31 cellular contexts compared by ENCODE assay signal in genomic region chr19:1509589-1510441, GRCh38. TPM values are rescaled to one million over a fixed set of nuclear protein-coding genes. Genes with fewer than 3 reads are reported as not detected.
DNase-seq lines count a peak whose midpoint lies in the region; ATAC-seq, FAIRE-seq and TF ChIP-seq lines count a peak whose summit lies in the region.
"Had no signal": no experiment of that assay in that cellular context is flagged by ENCODE, and none has a peak within 500 bp of the region (broad histone marks: within the 10 kb centered on the region; RNA-seq: fewer than 3 reads in every experiment).

No MANE protein-coding gene starts in this region.

- H3K23ac ChIP-seq in H1 (ENCODE audit: insufficient read length): no peak overlapping the region

- no peaks in the 10 kb centered on the region for H3K9me3 Mint-ChIP-seq in nephron
- H3K9me3 Mint-ChIP-seq: activated naive CD8-positive, alpha-beta T cell treated with anti-CD3 and anti-CD28 coated beads, Interleukin-2, amount 50 U/mL, for 24 hours; T-helper 1 cell treated with Interleukin-12 subunit alpha and Interleukin-12 subunit beta and Interleukin-4 antibody, amounts not matched to agents 30 μg/mL and 1 μg/mL, for 36 hours had no signal

- BruUV-seq in A673 (replicated peaks; lab: Mats Ljungman, UMichigan) (no TSS peak), HCT116 (replicated peaks; lab: Mats Ljungman, UMichigan) (TSS peak; percentile 9)

- DNase-seq in A673 (ENCODE audit: low spot score) (peak; percentile 52), HCT116 (ENCODE audit: low read depth, low spot score) (no peak), H1 (ENCODE audit: low read depth in 1 of 2, low spot score in 2 of 2) (no peak), NCI-H1105 (lab: John Stamatoyannopoulos, UW) (no peak), NCI-H1417 treated with DMSO at 0.1 percent for 48 hours (lab: John Stamatoyannopoulos, UW) (no peak), stomach (no peak), superior temporal gyrus (ENCODE audit: extremely low spot score) (no peak)
- DNase-seq: ACHN; activated CD4-positive, alpha-beta T cell treated with anti-CD3 and anti-CD28 coated beads for 36 hours; activated CD8-positive, alpha-beta memory T cell treated with anti-CD3 and anti-CD28 coated beads for 24 hours; activated gamma-delta T cell treated with Interleukin-2 at 50 U/mL for 16 hours; activated naive CD8-positive, alpha-beta T cell treated with anti-CD3 and anti-CD28 coated beads, Interleukin-2, amount 50 U/mL, for 24 hours; activated T-cell treated with anti-CD3 and anti-CD28 coated beads, Interleukin-2, amount 50 U/mL, for 1 hour; body of pancreas; KBM-7; mesendoderm; MM.1S; naive B cell; NCI-H526; ovary; stimulated activated CD4-positive, alpha-beta T cell treated with anti-CD3 and anti-CD28 coated beads, Interleukin-4, amount 100 ng/mL, for 1 hour; stimulated activated naive B cell treated with anti-CD40 and anti-IgM and Interleukin-4, amounts not matched to agents 10 μg/mL and 1 μg/mL and 100 μg/mL, for 72 hours had no signal

- WGBS in H1 (ENCODE audit: extremely low coverage in 1 of 2, insufficient coverage in 1 of 2, insufficient read length in 1 of 2, insufficient replicate concordance in 2 of 2, low coverage in 1 of 2, low lambda C conversion rate in 2 of 2, missing lambda C conversion rate in 1 of 2), 2 experiments: 86% methylated on average over 11 of the region's 11 CpGs; no CpG with 5 or more reads in 1 of the 2 experiments
- 50 to 65% (median 63%) methylated on average over 9 to 11 of the region's 11 CpGs for WGBS in stomach, 5 donors

- H3K18ac ChIP-seq in H1 (ENCODE audit: extremely low read depth, low read length): no peak overlapping the region

- no peak overlapping the region for H2BK120ac ChIP-seq in H1 (replicated peaks; ENCODE audit: low read depth, low read length)

- H3K27me3 Mint-ChIP-seq in nephron (ENCODE audit: low read depth): peaks cover 36% of the 10 kb centered on the region
- H3K27me3 Mint-ChIP-seq: activated CD4-positive, alpha-beta T cell treated with anti-CD3 and anti-CD28 coated beads for 36 hours had no signal

- H2BK12ac ChIP-seq in H1 (ENCODE audit: low read depth, low read length): no peak overlapping the region; the same call in 1 of the 2 replicates

- H3K4me1 ChIP-seq in A673 (ENCODE audit: insufficient read depth, low read length, poor library complexity, severe bottlenecking): peaks cover 12% of the 10 kb centered on the region
- H3K4me1 ChIP-seq in HCT116 (ENCODE audit: control insufficient read depth in 1 of 2, insufficient read depth in 2 of 2, low read length in 2 of 2): peaks cover 30 to 69% of the 10 kb centered on the region in 2 experiments
- H3K4me1 ChIP-seq in H1 (replicated peaks in 1 of 4; ENCODE audit: control insufficient read depth in 3 of 4, insufficient read depth in 4 of 4, low read length in 3 of 4): peaks cover 0 to 3% (median 0%) of the 10 kb centered on the region in 4 experiments; a peak in 3 of 7 replicates
- peaks cover 12 to 42% (median 37%) of the 10 kb centered on the region in 4 donors for H3K4me1 ChIP-seq in stomach

- H3K36me3 ChIP-seq in A673 (ENCODE audit: insufficient read depth, low read length, poor library complexity, severe bottlenecking) (no peaks in the 10 kb centered on the region), HCT116 (ENCODE audit: control insufficient read depth in 1 of 2, insufficient read depth in 2 of 2, low read length in 2 of 2) (no peaks in the 10 kb centered on the region), H1 (ENCODE audit: control insufficient read depth in 2 of 4, insufficient read depth in 4 of 4, low read length in 3 of 4) (no peaks in the 10 kb centered on the region), stomach (no peaks in the 10 kb centered on the region)
- H3K36me3 ChIP-seq: ovary, SJSA1, thoracic aorta had no signal

- no peak overlapping the region for H3K56ac ChIP-seq in H1 (replicated peaks; ENCODE audit: insufficient read length, low read depth, low read length)

- H3K79me2 ChIP-seq in HCT116 (ENCODE audit: insufficient read depth, low read length): peaks cover 10% of the 10 kb centered on the region; the same call in 1 of the 2 replicates
- H3K79me2 ChIP-seq in H1 (ENCODE audit: control insufficient read depth in 1 of 2, insufficient read depth in 2 of 2, low read length in 2 of 2): no peaks in the 10 kb centered on the region

- H3K4ac ChIP-seq in H1 (replicated peaks; ENCODE audit: insufficient read length, low read depth, low read length): no peak overlapping the region

- H3K79me1 ChIP-seq in H1 (ENCODE audit: low read depth, low read length): no peaks in the 10 kb centered on the region

- H3K9me3 ChIP-seq in A673 (ENCODE audit: low read depth, low read length, poor library complexity, severe bottlenecking) (no peaks in the 10 kb centered on the region), HCT116 (ENCODE audit: control insufficient read depth in 1 of 2, insufficient read depth in 1 of 2, low read depth in 1 of 2, low read length in 2 of 2) (no peaks in the 10 kb centered on the region), H1 (ENCODE audit: insufficient read depth in 2 of 2, low read depth in 1 of 2, low read length in 1 of 2) (no peaks in the 10 kb centered on the region), stomach (peaks cover 0 to 5% (median 2%) of the 10 kb centered on the region in 4 donors)
- H3K9me3 ChIP-seq: body of pancreas, ovary, right atrium auricular region, thoracic aorta had no signal

- RAD21 ChIA-PET in HCT116 (lab: Charles Lee; ENCODE audit: low non-redundant PET in 1 of 2, low total read pairs in 2 of 2, uncharacterized antibody in 2 of 2, unreplicated experiment in 2 of 2): no interaction called here

- H3K4me3 ChIP-seq in A673 (ENCODE audit: low read depth, low read length, poor library complexity, severe bottlenecking) (no peak overlapping the region), HCT116 (replicated peaks in 1 of 2; ENCODE audit: low read depth in 1 of 2, low read length in 2 of 2) (no peak overlapping the region), H1 (ENCODE audit: extremely low read depth in 1 of 4, insufficient read depth in 2 of 4, low read depth in 3 of 4, low read length in 4 of 4) (no peak overlapping the region), stomach (no peak overlapping the region)
- H3K4me3 ChIP-seq: body of pancreas, ovary, right atrium auricular region, SJSA1, thoracic aorta had no signal

- CTCF ChIA-PET in A673 (lab: Charles Lee): no interaction called here
- CTCF ChIA-PET in HCT116 (lab: Charles Lee): interaction anchor here (1.1 kb wide), 1 partner anchor 17 kb away, joined by 3 read pairs; no protein-coding TSS in a partner anchor
- CTCF ChIA-PET in H1 (lab: Charles Lee; ENCODE audit: partially characterized antibody): interaction anchor here (0.6 to 1.4 kb wide), 3 partner anchors 17 to 258 kb away, joined by 3 read pairs; no protein-coding TSS in a partner anchor

- H3K9me2 ChIP-seq in HCT116 (ENCODE audit: insufficient read depth): no peaks in the 10 kb centered on the region

- H2AFZ ChIP-seq in HCT116 (ENCODE audit: low read depth, low read length, poor library complexity, severe bottlenecking) (no peak overlapping the region), H1 (ENCODE audit: low read length) (no peak overlapping the region)

- TF ChIP-seq EP300 in H1 (IDR thresholded peaks at IDR 0.05; ENCODE audit: borderline replicate concordance in 1 of 2, low read depth in 2 of 2, low read length in 2 of 2) (no peak), stomach (IDR thresholded peaks at IDR 0.05) (no peak)

- H2BK15ac ChIP-seq in H1 (ENCODE audit: low read length): no peak overlapping the region

- H4K20me1 ChIP-seq in HCT116 (ENCODE audit: insufficient read depth) (no peaks in the 10 kb centered on the region), H1 (replicated peaks in 1 of 2; ENCODE audit: control insufficient read depth in 1 of 2, insufficient read depth in 2 of 2, low read length in 2 of 2) (peaks cover 0 to 6% of the 10 kb centered on the region in 2 experiments)

- H3K23me2 ChIP-seq in H1 (ENCODE audit: low read depth, low read length): peaks cover 6% of the 10 kb centered on the region; the same call in 1 of the 2 replicates

- no peak for TF ChIP-seq POLR2A in HCT116 (IDR thresholded peaks at IDR 0.05; ENCODE audit: borderline replicate concordance, extremely low read depth, insufficient read depth, insufficient read length)
- no peak for TF ChIP-seq POLR2A in H1 (IDR thresholded peaks at IDR 0.05; ENCODE audit: control extremely low read depth in 1 of 2, low read depth in 2 of 2, low read length in 2 of 2)
- no peak for TF ChIP-seq POLR2A in stomach (IDR thresholded peaks at IDR 0.05)

- H4K91ac ChIP-seq in H1 (replicated peaks; ENCODE audit: insufficient read length, low read length): no peak overlapping the region

- H3K4me3 Mint-ChIP-seq in nephron: peak overlapping the region; percentile 37 to 65 (median 52)
- H3K4me3 Mint-ChIP-seq: activated CD4-positive, alpha-beta T cell treated with anti-CD3 and anti-CD28 coated beads for 36 hours; activated naive CD8-positive, alpha-beta T cell treated with anti-CD3 and anti-CD28 coated beads, Interleukin-2, amount 50 U/mL, for 24 hours; stimulated activated naive B cell treated with anti-CD40 and anti-IgM and Interleukin-4, amounts not matched to agents 10 μg/mL and 1 μg/mL and 100 μg/mL, for 72 hours; T-helper 1 cell treated with Interleukin-12 subunit alpha and Interleukin-12 subunit beta and Interleukin-4 antibody, amounts not matched to agents 30 μg/mL and 1 μg/mL, for 36 hours had no signal

- H3K9ac ChIP-seq in HCT116 (ENCODE audit: low read length): no peak overlapping the region
- no peak overlapping the region for H3K9ac ChIP-seq in H1 (replicated peaks in 1 of 4; ENCODE audit: extremely low read depth in 1 of 4, low read depth in 3 of 4, low read length in 3 of 4)

- no peak overlapping the region for H4K8ac ChIP-seq in H1 (ENCODE audit: extremely low read depth, insufficient read depth, low read length)

- ATAC-seq in HCT116: no peak
- ATAC-seq: activated CD4-positive, alpha-beta T cell treated with anti-CD3 and anti-CD28 coated beads for 36 hours; activated naive CD8-positive, alpha-beta T cell treated with anti-CD3 and anti-CD28 coated beads, Interleukin-2, amount 50 U/mL, for 24 hours; body of pancreas; Panc1; stimulated activated naive B cell treated with anti-CD40 and anti-IgM and Interleukin-4, amounts not matched to agents 10 μg/mL and 1 μg/mL and 100 μg/mL, for 72 hours had no signal

- H4K5ac ChIP-seq in H1 (ENCODE audit: insufficient read length, low read depth, low read length): no peak overlapping the region

- H2AK5ac ChIP-seq in H1 (ENCODE audit: low read depth, low read length): no peak overlapping the region; the same call in 1 of the 2 replicates

- peak overlapping the region; percentile 5; the same call in 1 of the 2 replicates for H2BK20ac ChIP-seq in H1 (ENCODE audit: low read length)

- no peak overlapping the region for H2BK5ac ChIP-seq in H1 (ENCODE audit: low read depth, low read length)

- intact Hi-C loops in A673 (cut with micrococcal nuclease; ENCODE audit: unreplicated experiment): no loop called here
- intact Hi-C loops in HCT116 (cut with micrococcal nuclease): no loop called here
- intact Hi-C loops in stomach (cut with DNase I; ENCODE audit: low total_unique reads): no loop called here

- H3K14ac ChIP-seq in H1 (ENCODE audit: insufficient read length): no peak overlapping the region

- no peaks in the 10 kb centered on the region for H3K36me3 Mint-ChIP-seq in nephron (ENCODE audit: low read depth)

- no peak for FAIRE-seq in H1 (lab: Jason Lieb, UNC)
- FAIRE-seq: colon, GM19239 had no signal

- POLR2A ChIA-PET in A673 (lab: Charles Lee; ENCODE audit: low non-redundant PET) (no interaction called here), HCT116 (lab: Charles Lee) (interaction anchor here (1.2 kb wide), 1 partner anchor 65 kb away, joined by 6 read pairs; no protein-coding TSS in a partner anchor), H1 (lab: Charles Lee; ENCODE audit: partially characterized antibody) (interaction anchor here (0.6 to 1.5 kb wide), 2 partner anchors 27 to 72 kb away, joined by 3 to 4 read pairs; no protein-coding TSS in a partner anchor)

- H3K27ac ChIP-seq in A673 (ENCODE audit: low read depth, low read length, poor library complexity, severe bottlenecking): no peak overlapping the region
- H3K27ac ChIP-seq in HCT116 (ENCODE audit: low read depth, low read length): peak overlapping the region; percentile 55
- H3K27ac ChIP-seq in H1 (ENCODE audit: low read depth, low read length): no peak overlapping the region
- peak overlapping the region in 1 of 5 donors; percentile 25 for H3K27ac ChIP-seq in stomach
- H3K27ac ChIP-seq: body of pancreas, ovary, right atrium auricular region, SJSA1 had no signal

- TF ChIP-seq RAD21 in HCT116 (IDR thresholded peaks at IDR 0.05; ENCODE audit: low read depth): no peak
- no peak for TF ChIP-seq RAD21 in H1 (IDR thresholded peaks at IDR 0.05 in 1 of 2, conservative IDR thresholded peaks at IDR 0.05 in 1 of 2; ENCODE audit: low read depth in 2 of 2, low read length in 2 of 2)

- peaks cover 26% of the 10 kb centered on the region for H3K4me1 Mint-ChIP-seq in nephron

- H3K27me3 ChIP-seq in A673 (replicated peaks; ENCODE audit: insufficient read depth, low read depth, low read length, poor library complexity): no peaks in the 10 kb centered on the region
- H3K27me3 ChIP-seq in HCT116 (ENCODE audit: insufficient read depth, low read length): no peaks in the 10 kb centered on the region
- peaks cover 0 to 8% (median 5%) of the 10 kb centered on the region in 4 experiments; a peak in 6 of 7 replicates for H3K27me3 ChIP-seq in H1 (replicated peaks in 1 of 4; ENCODE audit: control insufficient read depth in 3 of 4, extremely low read depth in 1 of 4, insufficient read depth in 3 of 4, low read length in 3 of 4)
- peaks cover 14 to 93% (median 33%) of the 10 kb centered on the region in 3 donors for H3K27me3 ChIP-seq in stomach
- H3K27me3 ChIP-seq: right atrium auricular region had no signal

- TF ChIP-seq CTCF in A673 (conservative IDR thresholded peaks at IDR 0.05; ENCODE audit: low read depth, low read length) (no peak), HCT116 (IDR thresholded peaks at IDR 0.05 in 2 of 3, conservative IDR thresholded peaks at IDR 0.05 in 1 of 3; ENCODE audit: borderline replicate concordance in 1 of 3, insufficient read depth in 1 of 3, low read depth in 2 of 3, low read length in 2 of 3) (no peak), H1 (IDR thresholded peaks at IDR 0.05; ENCODE audit: control extremely low read depth in 1 of 3, insufficient read depth in 1 of 3, low read depth in 1 of 3, low read length in 3 of 3) (no peak), nephron (IDR thresholded peaks at IDR 0.05; ENCODE audit: unreplicated experiment in 3 of 3) (no peak), stomach (IDR thresholded peaks at IDR 0.05) (no peak)

- H3K4me2 ChIP-seq in HCT116 (ENCODE audit: low read length) (no peak overlapping the region), H1 (ENCODE audit: insufficient read depth in 1 of 2, low read depth in 2 of 2, low read length in 2 of 2) (no peak overlapping the region)

- H3K27ac Mint-ChIP-seq in nephron: peak overlapping the region; percentile 65 to 89 (median 71)
- H3K27ac Mint-ChIP-seq: activated CD4-positive, alpha-beta T cell treated with anti-CD3 and anti-CD28 coated beads for 36 hours; activated naive CD8-positive, alpha-beta T cell treated with anti-CD3 and anti-CD28 coated beads, Interleukin-2, amount 50 U/mL, for 24 hours; stimulated activated naive B cell treated with anti-CD40 and anti-IgM and Interleukin-4, amounts not matched to agents 10 μg/mL and 1 μg/mL and 100 μg/mL, for 72 hours; T-helper 1 cell treated with Interleukin-12 subunit alpha and Interleukin-12 subunit beta and Interleukin-4 antibody, amounts not matched to agents 30 μg/mL and 1 μg/mL, for 36 hours had no signal

RNA-seq across cellular contexts. Expression of gene ADAMTSL5, which starts 3.0 kb away (rescaled TPM):
- 0.59 and 0.86 TPM in 2 replicates for total RNA-seq in A673 (2021)
- 24.0 TPM for total RNA-seq in HCT116 (2021; ENCODE audit: unreplicated experiment)
- 15.9 and 17.1 TPM in 2 replicates for polyA plus RNA-seq in HCT116 (2012)
- 0.99 and 1.4 TPM in 2 replicates for total RNA-seq in H1 (2021; fragmentation: NEBNext Ultra II Directional; extraction: Animal tissue kit (Norgen Biotek cat#: 25700))
- polyA plus RNA-seq in H1 (2011; rRNA removed): 0.82 and 2.6 TPM in 2 replicates
- polyA plus RNA-seq in H1 (2011; cell fraction: cytosol; rRNA removed): 1.0 TPM
- polyA plus RNA-seq in H1 (2011; cell fraction: nucleus; rRNA removed): 2.7 TPM
- polyA plus RNA-seq in H1 (2012, experiment 1 of 2): 0.42 to 0.86 TPM (median 0.67 TPM) in 4 replicates
- polyA plus RNA-seq in H1 (2012, experiment 2 of 2): 0.30 TPM
- polyA plus RNA-seq in H1 (2013, experiment 1 of 2): 0.26 TPM
- 0.42 TPM for polyA plus RNA-seq in H1 (2013, experiment 2 of 2)
- polyA minus RNA-seq in H1 (2011; rRNA and poly(A)+ RNA removed): 0.09 and 0.49 TPM in 2 replicates
- not detected for polyA minus RNA-seq in H1 (2011; cell fraction: cytosol; rRNA and poly(A)+ RNA removed)
- 0.40 TPM for polyA minus RNA-seq in H1 (2011; cell fraction: nucleus; rRNA and poly(A)+ RNA removed)
- 10 to 100 TPM in 1 of 5 donors, 1 to 10 TPM in 2, not detected in 2; 1.7 to 29.5 (median 1.8) TPM for total RNA-seq in stomach
- 1 to 10 TPM; 1.1 to 5.6 (median 1.4) TPM for polyA plus RNA-seq in stomach

RNA-seq across cellular contexts. Expression of gene PLK5, which starts 14.1 kb away (rescaled TPM):
- total RNA-seq in A673 (2021): not detected in 2 replicates
- total RNA-seq in HCT116 (2021; ENCODE audit: unreplicated experiment): not detected
- 0.04 TPM in 1 of 2 replicates, not detected in the other for polyA plus RNA-seq in HCT116 (2012)
- total RNA-seq in H1 (2021; fragmentation: NEBNext Ultra II Directional; extraction: Animal tissue kit (Norgen Biotek cat#: 25700)): 0.43 and 1.2 TPM in 2 replicates
- polyA plus RNA-seq in H1 (2011; rRNA removed): 0.45 and 0.82 TPM in 2 replicates
- polyA plus RNA-seq in H1 (2011; cell fraction: cytosol; rRNA removed): 0.69 TPM
- 4.9 TPM for polyA plus RNA-seq in H1 (2011; cell fraction: nucleus; rRNA removed)
- polyA plus RNA-seq in H1 (2012, experiment 1 of 2): 0.56 to 0.73 TPM (median 0.64 TPM) in 3 of 4 replicates, not detected in the other
- 0.29 TPM for polyA plus RNA-seq in H1 (2012, experiment 2 of 2)
- 0.81 TPM for polyA plus RNA-seq in H1 (2013, experiment 1 of 2)
- polyA plus RNA-seq in H1 (2013, experiment 2 of 2): 0.33 TPM
- 0.06 and 0.29 TPM in 2 replicates for polyA minus RNA-seq in H1 (2011; rRNA and poly(A)+ RNA removed)
- polyA minus RNA-seq in H1 (2011; cell fraction: cytosol; rRNA and poly(A)+ RNA removed): 0.66 TPM
- polyA minus RNA-seq in H1 (2011; cell fraction: nucleus; rRNA and poly(A)+ RNA removed): 1.5 TPM
- not detected for total RNA-seq in stomach
- polyA plus RNA-seq in stomach: under 1 TPM in 2 of 3 donors, not detected in 1; 0.12 to 0.80 TPM
- total RNA-seq: activated CD4-positive, alpha-beta T cell treated with anti-CD3 and anti-CD28 coated beads for 36 hours; body of pancreas; right atrium auricular region; SJSA1; thoracic aorta had no signal
- polyA plus RNA-seq: BJ had no signal

RNA-seq across cellular contexts. Expression of gene REEP6, which starts 18.8 kb away (rescaled TPM):
- 4.7 and 6.8 TPM in 2 replicates for total RNA-seq in A673 (2021)
- 53.9 TPM for total RNA-seq in HCT116 (2021; ENCODE audit: unreplicated experiment)
- polyA plus RNA-seq in HCT116 (2012): 63.6 and 65.9 TPM in 2 replicates
- 12.6 and 13.4 TPM in 2 replicates for total RNA-seq in H1 (2021; fragmentation: NEBNext Ultra II Directional; extraction: Animal tissue kit (Norgen Biotek cat#: 25700))
- polyA plus RNA-seq in H1 (2011; rRNA removed): 20.7 and 31.4 TPM in 2 replicates
- 12.6 TPM for polyA plus RNA-seq in H1 (2011; cell fraction: cytosol; rRNA removed)
- 14.4 TPM for polyA plus RNA-seq in H1 (2011; cell fraction: nucleus; rRNA removed)
- 8.7 to 19.5 TPM (median 15.4 TPM) in 4 replicates for polyA plus RNA-seq in H1 (2012, experiment 1 of 2)
- polyA plus RNA-seq in H1 (2012, experiment 2 of 2): 12.8 TPM
- polyA plus RNA-seq in H1 (2013, experiment 1 of 2): 17.9 TPM
- polyA plus RNA-seq in H1 (2013, experiment 2 of 2): 25.1 TPM
- polyA minus RNA-seq in H1 (2011; rRNA and poly(A)+ RNA removed): 4.2 and 5.5 TPM in 2 replicates
- 13.8 TPM for polyA minus RNA-seq in H1 (2011; cell fraction: cytosol; rRNA and poly(A)+ RNA removed)
- 6.6 TPM for polyA minus RNA-seq in H1 (2011; cell fraction: nucleus; rRNA and poly(A)+ RNA removed)
- total RNA-seq in stomach: 10 to 100 TPM in 1 of 5 donors, 1 to 10 TPM in 1, not detected in 3; 3.7 to 24.3 TPM
- 10 to 100 TPM in 1 of 3 donors, 1 to 10 TPM in 2; 3.5 to 10.1 (median 6.1) TPM for polyA plus RNA-seq in stomach

RNA-seq across cellular contexts. Expression of gene PCSK4, which starts 19.7 kb away (rescaled TPM):
- total RNA-seq in A673 (2021) (7.2 and 11.1 TPM in 2 replicates), HCT116 (2021; ENCODE audit: unreplicated experiment) (11.1 TPM), stomach (10 to 100 TPM in 2 of 5 donors, 1 to 10 TPM in 1, not detected in 2; 1.7 to 26.8 (median 19.7) TPM)
- 8.2 and 9.8 TPM in 2 replicates for polyA plus RNA-seq in HCT116 (2012)
- 9.7 and 9.8 TPM in 2 replicates for total RNA-seq in H1 (2021; fragmentation: NEBNext Ultra II Directional; extraction: Animal tissue kit (Norgen Biotek cat#: 25700))
- polyA plus RNA-seq in H1 (2011; rRNA removed) (10.7 and 18.3 TPM in 2 replicates), stomach (1 to 10 TPM; 2.7 to 5.0 (median 3.2) TPM)
- 13.4 TPM for polyA plus RNA-seq in H1 (2011; cell fraction: cytosol; rRNA removed)
- polyA plus RNA-seq in H1 (2011; cell fraction: nucleus; rRNA removed): 104 TPM
- polyA plus RNA-seq in H1 (2012, experiment 1 of 2): 7.7 to 16.1 TPM (median 11.6 TPM) in 4 replicates
- polyA plus RNA-seq in H1 (2012, experiment 2 of 2): 5.0 TPM
- 8.5 TPM for polyA plus RNA-seq in H1 (2013, experiment 1 of 2)
- polyA plus RNA-seq in H1 (2013, experiment 2 of 2): 5.6 TPM
- 1.6 and 1.9 TPM in 2 replicates for polyA minus RNA-seq in H1 (2011; rRNA and poly(A)+ RNA removed)
- polyA minus RNA-seq in H1 (2011; cell fraction: cytosol; rRNA and poly(A)+ RNA removed): 8.1 TPM
- 14.3 TPM for polyA minus RNA-seq in H1 (2011; cell fraction: nucleus; rRNA and poly(A)+ RNA removed)

RNA-seq across cellular contexts. Expression of gene C19orf25, which starts 30.8 kb away (rescaled TPM):
- total RNA-seq in A673 (2021) (35.0 and 37.1 TPM in 2 replicates), HCT116 (2021; ENCODE audit: unreplicated experiment) (48.8 TPM), stomach (10 to 100 TPM in 4 of 5 donors, 1 to 10 TPM in 1; 5.4 to 84.3 (median 21.3) TPM)
- 25.7 and 32.1 TPM in 2 replicates for polyA plus RNA-seq in HCT116 (2012)
- 41.3 and 41.4 TPM in 2 replicates for total RNA-seq in H1 (2021; fragmentation: NEBNext Ultra II Directional; extraction: Animal tissue kit (Norgen Biotek cat#: 25700))
- polyA plus RNA-seq in H1 (2011; rRNA removed) (67.4 and 92.2 TPM in 2 replicates), stomach (10 to 100 TPM; 25.4 to 34.9 (median 32.7) TPM)
- 63.6 TPM for polyA plus RNA-seq in H1 (2011; cell fraction: cytosol; rRNA removed)
- polyA plus RNA-seq in H1 (2011; cell fraction: nucleus; rRNA removed): 64.5 TPM
- 25.3 to 39.5 TPM (median 37.9 TPM) in 4 replicates for polyA plus RNA-seq in H1 (2012, experiment 1 of 2)
- 36.7 TPM for polyA plus RNA-seq in H1 (2012, experiment 2 of 2)
- polyA plus RNA-seq in H1 (2013, experiment 1 of 2): 39.5 TPM
- 40.6 TPM for polyA plus RNA-seq in H1 (2013, experiment 2 of 2)
- 12.2 and 15.1 TPM in 2 replicates for polyA minus RNA-seq in H1 (2011; rRNA and poly(A)+ RNA removed)
- polyA minus RNA-seq in H1 (2011; cell fraction: cytosol; rRNA and poly(A)+ RNA removed): 22.1 TPM
- polyA minus RNA-seq in H1 (2011; cell fraction: nucleus; rRNA and poly(A)+ RNA removed): 35.7 TPM
